1 cellular context compared by ENCODE assay signal in the genomic region with DNA sequence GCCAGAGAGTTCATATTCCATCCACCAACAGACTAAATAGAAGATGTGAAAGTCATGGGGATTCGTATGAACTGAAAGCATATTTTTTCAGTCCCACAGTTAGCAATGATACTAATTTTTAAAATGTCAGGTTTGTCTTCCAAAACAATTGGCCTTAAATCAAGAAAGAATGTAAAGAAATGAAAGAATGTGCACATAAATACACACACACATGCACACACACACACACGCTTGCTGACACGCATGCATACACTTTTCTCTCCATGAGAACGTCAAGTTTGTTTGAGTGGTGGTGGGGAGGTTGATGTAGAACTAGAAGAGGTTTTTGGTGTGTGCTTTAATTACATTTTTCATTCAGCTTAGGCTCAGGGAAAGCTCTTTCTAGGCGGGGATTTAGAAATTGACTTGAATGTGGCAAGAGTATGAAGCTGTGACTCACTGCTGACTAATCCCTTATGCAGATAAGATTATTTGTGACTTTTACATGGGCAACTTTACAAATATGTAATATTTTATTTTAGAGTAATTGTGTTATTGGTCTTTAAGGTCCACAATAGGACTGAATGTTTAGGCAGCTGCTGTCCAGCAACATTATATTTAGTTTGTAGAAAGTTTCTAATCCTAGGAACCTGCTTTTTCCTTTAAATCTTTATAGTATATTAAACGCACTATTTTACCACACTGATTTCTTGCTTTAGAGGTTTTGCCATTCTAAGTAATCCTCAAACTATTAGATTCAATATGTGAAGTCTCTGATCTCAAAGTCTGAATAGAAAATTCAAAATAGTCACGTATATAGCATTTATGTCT.
TF ChIP-seq lines count a peak whose summit lies in the region.

No MANE protein-coding gene starts in this region.

TF ChIP-seq in H1, 55 proteins besides CTCF, POLR2A, EP300 and RAD21 (continued from another document):
- TF ChIP-seq, protein P1, sequence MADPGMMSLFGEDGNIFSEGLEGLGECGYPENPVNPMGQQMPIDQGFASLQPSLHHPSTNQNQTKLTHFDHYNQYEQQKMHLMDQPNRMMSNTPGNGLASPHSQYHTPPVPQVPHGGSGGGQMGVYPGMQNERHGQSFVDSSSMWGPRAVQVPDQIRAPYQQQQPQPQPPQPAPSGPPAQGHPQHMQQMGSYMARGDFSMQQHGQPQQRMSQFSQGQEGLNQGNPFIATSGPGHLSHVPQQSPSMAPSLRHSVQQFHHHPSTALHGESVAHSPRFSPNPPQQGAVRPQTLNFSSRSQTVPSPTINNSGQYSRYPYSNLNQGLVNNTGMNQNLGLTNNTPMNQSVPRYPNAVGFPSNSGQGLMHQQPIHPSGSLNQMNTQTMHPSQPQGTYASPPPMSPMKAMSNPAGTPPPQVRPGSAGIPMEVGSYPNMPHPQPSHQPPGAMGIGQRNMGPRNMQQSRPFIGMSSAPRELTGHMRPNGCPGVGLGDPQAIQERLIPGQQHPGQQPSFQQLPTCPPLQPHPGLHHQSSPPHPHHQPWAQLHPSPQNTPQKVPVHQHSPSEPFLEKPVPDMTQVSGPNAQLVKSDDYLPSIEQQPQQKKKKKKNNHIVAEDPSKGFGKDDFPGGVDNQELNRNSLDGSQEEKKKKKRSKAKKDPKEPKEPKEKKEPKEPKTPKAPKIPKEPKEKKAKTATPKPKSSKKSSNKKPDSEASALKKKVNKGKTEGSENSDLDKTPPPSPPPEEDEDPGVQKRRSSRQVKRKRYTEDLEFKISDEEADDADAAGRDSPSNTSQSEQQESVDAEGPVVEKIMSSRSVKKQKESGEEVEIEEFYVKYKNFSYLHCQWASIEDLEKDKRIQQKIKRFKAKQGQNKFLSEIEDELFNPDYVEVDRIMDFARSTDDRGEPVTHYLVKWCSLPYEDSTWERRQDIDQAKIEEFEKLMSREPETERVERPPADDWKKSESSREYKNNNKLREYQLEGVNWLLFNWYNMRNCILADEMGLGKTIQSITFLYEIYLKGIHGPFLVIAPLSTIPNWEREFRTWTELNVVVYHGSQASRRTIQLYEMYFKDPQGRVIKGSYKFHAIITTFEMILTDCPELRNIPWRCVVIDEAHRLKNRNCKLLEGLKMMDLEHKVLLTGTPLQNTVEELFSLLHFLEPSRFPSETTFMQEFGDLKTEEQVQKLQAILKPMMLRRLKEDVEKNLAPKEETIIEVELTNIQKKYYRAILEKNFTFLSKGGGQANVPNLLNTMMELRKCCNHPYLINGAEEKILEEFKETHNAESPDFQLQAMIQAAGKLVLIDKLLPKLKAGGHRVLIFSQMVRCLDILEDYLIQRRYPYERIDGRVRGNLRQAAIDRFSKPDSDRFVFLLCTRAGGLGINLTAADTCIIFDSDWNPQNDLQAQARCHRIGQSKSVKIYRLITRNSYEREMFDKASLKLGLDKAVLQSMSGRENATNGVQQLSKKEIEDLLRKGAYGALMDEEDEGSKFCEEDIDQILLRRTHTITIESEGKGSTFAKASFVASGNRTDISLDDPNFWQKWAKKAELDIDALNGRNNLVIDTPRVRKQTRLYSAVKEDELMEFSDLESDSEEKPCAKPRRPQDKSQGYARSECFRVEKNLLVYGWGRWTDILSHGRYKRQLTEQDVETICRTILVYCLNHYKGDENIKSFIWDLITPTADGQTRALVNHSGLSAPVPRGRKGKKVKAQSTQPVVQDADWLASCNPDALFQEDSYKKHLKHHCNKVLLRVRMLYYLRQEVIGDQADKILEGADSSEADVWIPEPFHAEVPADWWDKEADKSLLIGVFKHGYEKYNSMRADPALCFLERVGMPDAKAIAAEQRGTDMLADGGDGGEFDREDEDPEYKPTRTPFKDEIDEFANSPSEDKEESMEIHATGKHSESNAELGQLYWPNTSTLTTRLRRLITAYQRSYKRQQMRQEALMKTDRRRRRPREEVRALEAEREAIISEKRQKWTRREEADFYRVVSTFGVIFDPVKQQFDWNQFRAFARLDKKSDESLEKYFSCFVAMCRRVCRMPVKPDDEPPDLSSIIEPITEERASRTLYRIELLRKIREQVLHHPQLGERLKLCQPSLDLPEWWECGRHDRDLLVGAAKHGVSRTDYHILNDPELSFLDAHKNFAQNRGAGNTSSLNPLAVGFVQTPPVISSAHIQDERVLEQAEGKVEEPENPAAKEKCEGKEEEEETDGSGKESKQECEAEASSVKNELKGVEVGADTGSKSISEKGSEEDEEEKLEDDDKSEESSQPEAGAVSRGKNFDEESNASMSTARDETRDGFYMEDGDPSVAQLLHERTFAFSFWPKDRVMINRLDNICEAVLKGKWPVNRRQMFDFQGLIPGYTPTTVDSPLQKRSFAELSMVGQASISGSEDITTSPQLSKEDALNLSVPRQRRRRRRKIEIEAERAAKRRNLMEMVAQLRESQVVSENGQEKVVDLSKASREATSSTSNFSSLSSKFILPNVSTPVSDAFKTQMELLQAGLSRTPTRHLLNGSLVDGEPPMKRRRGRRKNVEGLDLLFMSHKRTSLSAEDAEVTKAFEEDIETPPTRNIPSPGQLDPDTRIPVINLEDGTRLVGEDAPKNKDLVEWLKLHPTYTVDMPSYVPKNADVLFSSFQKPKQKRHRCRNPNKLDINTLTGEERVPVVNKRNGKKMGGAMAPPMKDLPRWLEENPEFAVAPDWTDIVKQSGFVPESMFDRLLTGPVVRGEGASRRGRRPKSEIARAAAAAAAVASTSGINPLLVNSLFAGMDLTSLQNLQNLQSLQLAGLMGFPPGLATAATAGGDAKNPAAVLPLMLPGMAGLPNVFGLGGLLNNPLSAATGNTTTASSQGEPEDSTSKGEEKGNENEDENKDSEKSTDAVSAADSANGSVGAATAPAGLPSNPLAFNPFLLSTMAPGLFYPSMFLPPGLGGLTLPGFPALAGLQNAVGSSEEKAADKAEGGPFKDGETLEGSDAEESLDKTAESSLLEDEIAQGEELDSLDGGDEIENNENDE (IDR thresholded peaks at IDR 0.05; ENCODE audit: insufficient replicate concordance, low read length) = no peak
- TF ChIP-seq MAFK (IDR thresholded peaks at IDR 0.05; ENCODE audit: low read depth, low read length) (no peak), CBX5 (IDR thresholded peaks at IDR 0.05; ENCODE audit: low read depth, low read length) (no peak), YY1 (IDR thresholded peaks at IDR 0.05; ENCODE audit: low read depth, low read length) (no peak), TEAD4 (IDR thresholded peaks at IDR 0.05; ENCODE audit: low read depth, low read length) (no peak), BACH1 (IDR thresholded peaks at IDR 0.05; ENCODE audit: low read length) (no peak)
